2 cellular contexts compared by ENCODE assay signal in the genomic region with DNA sequence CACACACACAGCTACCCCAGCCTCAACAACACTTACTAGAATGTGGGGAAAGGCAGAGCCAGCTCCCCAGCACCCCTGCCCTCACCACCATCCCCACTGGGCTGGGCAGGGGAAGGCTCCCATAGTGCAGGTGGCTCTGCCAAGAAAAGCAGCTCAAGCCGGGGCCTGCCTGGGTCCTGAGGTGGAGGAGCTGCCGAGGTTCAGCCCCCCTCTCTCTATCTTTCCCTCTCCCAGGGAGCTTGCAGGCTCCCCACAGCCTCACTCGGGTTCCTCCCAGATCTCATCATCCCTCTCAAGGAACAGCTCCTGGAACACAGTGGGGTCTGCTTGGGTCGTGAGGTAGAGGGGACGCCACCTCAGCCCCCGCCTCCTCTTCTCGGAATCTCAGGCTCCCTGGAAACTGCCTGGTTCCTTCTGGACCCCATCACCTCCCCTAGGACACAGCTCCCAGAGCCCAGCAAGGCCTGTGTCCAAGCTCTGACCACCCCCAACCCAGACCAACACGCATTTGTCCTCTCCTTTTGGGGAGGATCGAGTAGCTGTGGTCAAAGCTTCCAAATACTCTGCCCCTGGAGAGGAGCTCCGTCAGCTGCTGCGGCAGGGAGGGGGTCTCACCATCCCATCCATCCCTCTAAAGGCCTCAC.
A peak's percentile ranks its signal among the peaks of the same experiment; 100 is the strongest.
TF ChIP-seq lines count a peak whose summit lies in the region.

No MANE protein-coding gene starts in this region.

TF ChIP-seq in HCT116, 20 proteins besides CTCF, POLR2A, EP300 and RAD21:
- TF ChIP-seq EZH2phosphoT487 (IDR thresholded peaks at IDR 0.05; ENCODE audit: borderline replicate concordance): no peak
- TF ChIP-seq SIN3A (IDR thresholded peaks at IDR 0.05; ENCODE audit: low read depth): no peak
- TF ChIP-seq YY1 (IDR thresholded peaks at IDR 0.05; ENCODE audit: extremely low read depth, insufficient replicate concordance, low read depth, low read length): no peak
- no peak for TF ChIP-seq ZNF274 (IDR thresholded peaks at IDR 0.05; ENCODE audit: low read depth, low read length)
- TF ChIP-seq EZH2 (IDR thresholded peaks at IDR 0.05): no peak
- TF ChIP-seq SP1 (IDR thresholded peaks at IDR 0.05; ENCODE audit: low read depth): no peak
- no peak for TF ChIP-seq EGR1 (IDR thresholded peaks at IDR 0.05; ENCODE audit: low read depth)
- TF ChIP-seq FOSL1 (IDR thresholded peaks at IDR 0.05; ENCODE audit: low read depth): no peak
- no peak for TF ChIP-seq TCF7L2 (IDR thresholded peaks at IDR 0.05; ENCODE audit: borderline replicate concordance, extremely low read depth, insufficient read depth, insufficient read length)
- TF ChIP-seq, protein P1, sequence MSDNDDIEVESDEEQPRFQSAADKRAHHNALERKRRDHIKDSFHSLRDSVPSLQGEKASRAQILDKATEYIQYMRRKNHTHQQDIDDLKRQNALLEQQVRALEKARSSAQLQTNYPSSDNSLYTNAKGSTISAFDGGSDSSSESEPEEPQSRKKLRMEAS (IDR thresholded peaks at IDR 0.05): no peak
- TF ChIP-seq, protein P2, sequence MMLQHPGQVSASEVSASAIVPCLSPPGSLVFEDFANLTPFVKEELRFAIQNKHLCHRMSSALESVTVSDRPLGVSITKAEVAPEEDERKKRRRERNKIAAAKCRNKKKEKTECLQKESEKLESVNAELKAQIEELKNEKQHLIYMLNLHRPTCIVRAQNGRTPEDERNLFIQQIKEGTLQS (IDR thresholded peaks at IDR 0.05): no peak
- TF ChIP-seq, protein P3, sequence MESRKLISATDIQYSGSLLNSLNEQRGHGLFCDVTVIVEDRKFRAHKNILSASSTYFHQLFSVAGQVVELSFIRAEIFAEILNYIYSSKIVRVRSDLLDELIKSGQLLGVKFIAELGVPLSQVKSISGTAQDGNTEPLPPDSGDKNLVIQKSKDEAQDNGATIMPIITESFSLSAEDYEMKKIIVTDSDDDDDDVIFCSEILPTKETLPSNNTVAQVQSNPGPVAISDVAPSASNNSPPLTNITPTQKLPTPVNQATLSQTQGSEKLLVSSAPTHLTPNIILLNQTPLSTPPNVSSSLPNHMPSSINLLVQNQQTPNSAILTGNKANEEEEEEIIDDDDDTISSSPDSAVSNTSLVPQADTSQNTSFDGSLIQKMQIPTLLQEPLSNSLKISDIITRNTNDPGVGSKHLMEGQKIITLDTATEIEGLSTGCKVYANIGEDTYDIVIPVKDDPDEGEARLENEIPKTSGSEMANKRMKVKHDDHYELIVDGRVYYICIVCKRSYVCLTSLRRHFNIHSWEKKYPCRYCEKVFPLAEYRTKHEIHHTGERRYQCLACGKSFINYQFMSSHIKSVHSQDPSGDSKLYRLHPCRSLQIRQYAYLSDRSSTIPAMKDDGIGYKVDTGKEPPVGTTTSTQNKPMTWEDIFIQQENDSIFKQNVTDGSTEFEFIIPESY (IDR thresholded peaks at IDR 0.05; ENCODE audit: extremely low read depth, insufficient replicate concordance, low read length): no peak
- TF ChIP-seq, protein P4, sequence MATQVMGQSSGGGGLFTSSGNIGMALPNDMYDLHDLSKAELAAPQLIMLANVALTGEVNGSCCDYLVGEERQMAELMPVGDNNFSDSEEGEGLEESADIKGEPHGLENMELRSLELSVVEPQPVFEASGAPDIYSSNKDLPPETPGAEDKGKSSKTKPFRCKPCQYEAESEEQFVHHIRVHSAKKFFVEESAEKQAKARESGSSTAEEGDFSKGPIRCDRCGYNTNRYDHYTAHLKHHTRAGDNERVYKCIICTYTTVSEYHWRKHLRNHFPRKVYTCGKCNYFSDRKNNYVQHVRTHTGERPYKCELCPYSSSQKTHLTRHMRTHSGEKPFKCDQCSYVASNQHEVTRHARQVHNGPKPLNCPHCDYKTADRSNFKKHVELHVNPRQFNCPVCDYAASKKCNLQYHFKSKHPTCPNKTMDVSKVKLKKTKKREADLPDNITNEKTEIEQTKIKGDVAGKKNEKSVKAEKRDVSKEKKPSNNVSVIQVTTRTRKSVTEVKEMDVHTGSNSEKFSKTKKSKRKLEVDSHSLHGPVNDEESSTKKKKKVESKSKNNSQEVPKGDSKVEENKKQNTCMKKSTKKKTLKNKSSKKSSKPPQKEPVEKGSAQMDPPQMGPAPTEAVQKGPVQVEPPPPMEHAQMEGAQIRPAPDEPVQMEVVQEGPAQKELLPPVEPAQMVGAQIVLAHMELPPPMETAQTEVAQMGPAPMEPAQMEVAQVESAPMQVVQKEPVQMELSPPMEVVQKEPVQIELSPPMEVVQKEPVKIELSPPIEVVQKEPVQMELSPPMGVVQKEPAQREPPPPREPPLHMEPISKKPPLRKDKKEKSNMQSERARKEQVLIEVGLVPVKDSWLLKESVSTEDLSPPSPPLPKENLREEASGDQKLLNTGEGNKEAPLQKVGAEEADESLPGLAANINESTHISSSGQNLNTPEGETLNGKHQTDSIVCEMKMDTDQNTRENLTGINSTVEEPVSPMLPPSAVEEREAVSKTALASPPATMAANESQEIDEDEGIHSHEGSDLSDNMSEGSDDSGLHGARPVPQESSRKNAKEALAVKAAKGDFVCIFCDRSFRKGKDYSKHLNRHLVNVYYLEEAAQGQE (IDR thresholded peaks at IDR 0.05; ENCODE audit: low read depth): no peak
- no peak for TF ChIP-seq JUND (IDR thresholded peaks at IDR 0.05)
- TF ChIP-seq CBX3 (IDR thresholded peaks at IDR 0.05; ENCODE audit: low read depth): no peak
- TF ChIP-seq ELF1 (IDR thresholded peaks at IDR 0.05; ENCODE audit: borderline replicate concordance, low read depth): no peak
- no peak for TF ChIP-seq POLR2AphosphoS5 (IDR thresholded peaks at IDR 0.05; ENCODE audit: low read depth, low read length)
- TF ChIP-seq SRF (IDR thresholded peaks at IDR 0.05; ENCODE audit: low read depth): no peak

TF ChIP-seq in HepG2, 621 proteins besides CTCF, POLR2A, EP300 and RAD21:
- TF ChIP-seq MYC (CRISPR knock-in tag; IDR thresholded peaks at IDR 0.05; ENCODE audit: borderline replicate concordance) (0 out of 2 replicates have a peak, but pooled peaks have one; percentile 46), FOXJ3 (CRISPR knock-in tag; IDR thresholded peaks at IDR 0.05; ENCODE audit: borderline replicate concordance) (no peak), ZNF891 (CRISPR knock-in tag; IDR thresholded peaks at IDR 0.05) (peak; percentile 23; the same call in 1 of the 2 replicates), ZNF788 (CRISPR knock-in tag; IDR thresholded peaks at IDR 0.05; ENCODE audit: borderline replicate concordance) (peak; percentile 23; the same call in 1 of the 2 replicates), GATA4 (IDR thresholded peaks at IDR 0.05; ENCODE audit: borderline replicate concordance, low read depth) (0 out of 2 replicates have a peak, but pooled peaks have one; percentile 19), SALL1 (CRISPR knock-in tag; IDR thresholded peaks at IDR 0.05) (peak; percentile 3; the same call in 1 of the 2 replicates), ZNF546 (CRISPR knock-in tag; conservative IDR thresholded peaks at IDR 0.05) (0 out of 2 replicates have a peak, but pooled peaks have one; percentile 28), ARID2 (CRISPR knock-in tag; IDR thresholded peaks at IDR 0.05; ENCODE audit: borderline replicate concordance) (no peak), SNAI1 (CRISPR knock-in tag; IDR thresholded peaks at IDR 0.05; ENCODE audit: borderline replicate concordance) (no peak), ZNF501 (CRISPR knock-in tag; IDR thresholded peaks at IDR 0.05) (no peak; the same call in 1 of the 2 replicates), ZBTB42 (CRISPR knock-in tag; IDR thresholded peaks at IDR 0.05) (0 out of 2 replicates have a peak, but pooled peaks have one; percentile 77), SIX1 (CRISPR knock-in tag; IDR thresholded peaks at IDR 0.05; ENCODE audit: borderline replicate concordance) (no peak), BORCS8-MEF2B (CRISPR knock-in tag; IDR thresholded peaks at IDR 0.05) (0 out of 2 replicates have a peak, but pooled peaks have one; percentile 13), KDM5B (CRISPR knock-in tag; IDR thresholded peaks at IDR 0.05; ENCODE audit: borderline replicate concordance) (0 out of 2 replicates have a peak, but pooled peaks have one; percentile 8), HES4 (CRISPR knock-in tag; IDR thresholded peaks at IDR 0.05; ENCODE audit: borderline replicate concordance) (no peak), TBX2 (CRISPR knock-in tag; IDR thresholded peaks at IDR 0.05; ENCODE audit: borderline replicate concordance) (no peak; the same call in 1 of the 2 replicates), SMAD1 (CRISPR knock-in tag; IDR thresholded peaks at IDR 0.05; ENCODE audit: borderline replicate concordance, low read depth) (0 out of 2 replicates have a peak, but pooled peaks have one; percentile 11), POLR2G (IDR thresholded peaks at IDR 0.05; ENCODE audit: low read depth, low read length) (0 out of 2 replicates have a peak, but pooled peaks have one; percentile 8), ZBTB7A (CRISPR knock-in tag; IDR thresholded peaks at IDR 0.05) (0 out of 2 replicates have a peak, but pooled peaks have one; percentile 12), FOXC1 (CRISPR knock-in tag; IDR thresholded peaks at IDR 0.05; ENCODE audit: borderline replicate concordance) (peak; percentile 28; the same call in 1 of the 2 replicates), ZBTB20 (CRISPR knock-in tag; IDR thresholded peaks at IDR 0.05; ENCODE audit: borderline replicate concordance, low read depth) (no peak), RFXAP (CRISPR knock-in tag; IDR thresholded peaks at IDR 0.05; ENCODE audit: borderline replicate concordance) (0 out of 2 replicates have a peak, but pooled peaks have one; percentile 33)
- TF ChIP-seq, protein P5, sequence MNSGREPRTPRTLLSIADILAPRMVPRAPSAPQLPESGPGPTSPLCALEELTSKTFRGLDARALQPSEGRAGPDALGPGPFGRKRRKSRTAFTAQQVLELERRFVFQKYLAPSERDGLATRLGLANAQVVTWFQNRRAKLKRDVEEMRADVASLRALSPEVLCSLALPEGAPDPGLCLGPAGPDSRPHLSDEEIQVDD (CRISPR knock-in tag; IDR thresholded peaks at IDR 0.05; ENCODE audit: borderline replicate concordance): 0 out of 2 replicates have a peak, but pooled peaks have one; percentile 19
- TF ChIP-seq, protein P6, sequence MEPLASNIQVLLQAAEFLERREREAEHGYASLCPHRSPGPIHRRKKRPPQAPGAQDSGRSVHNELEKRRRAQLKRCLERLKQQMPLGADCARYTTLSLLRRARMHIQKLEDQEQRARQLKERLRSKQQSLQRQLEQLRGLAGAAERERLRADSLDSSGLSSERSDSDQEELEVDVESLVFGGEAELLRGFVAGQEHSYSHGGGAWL (CRISPR knock-in tag; IDR thresholded peaks at IDR 0.05): 0 out of 2 replicates have a peak, but pooled peaks have one; percentile 18
- TF ChIP-seq, protein P7, sequence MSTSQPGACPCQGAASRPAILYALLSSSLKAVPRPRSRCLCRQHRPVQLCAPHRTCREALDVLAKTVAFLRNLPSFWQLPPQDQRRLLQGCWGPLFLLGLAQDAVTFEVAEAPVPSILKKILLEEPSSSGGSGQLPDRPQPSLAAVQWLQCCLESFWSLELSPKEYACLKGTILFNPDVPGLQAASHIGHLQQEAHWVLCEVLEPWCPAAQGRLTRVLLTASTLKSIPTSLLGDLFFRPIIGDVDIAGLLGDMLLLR (CRISPR knock-in tag; IDR thresholded peaks at IDR 0.05): no peak
- TF ChIP-seq, protein P8, sequence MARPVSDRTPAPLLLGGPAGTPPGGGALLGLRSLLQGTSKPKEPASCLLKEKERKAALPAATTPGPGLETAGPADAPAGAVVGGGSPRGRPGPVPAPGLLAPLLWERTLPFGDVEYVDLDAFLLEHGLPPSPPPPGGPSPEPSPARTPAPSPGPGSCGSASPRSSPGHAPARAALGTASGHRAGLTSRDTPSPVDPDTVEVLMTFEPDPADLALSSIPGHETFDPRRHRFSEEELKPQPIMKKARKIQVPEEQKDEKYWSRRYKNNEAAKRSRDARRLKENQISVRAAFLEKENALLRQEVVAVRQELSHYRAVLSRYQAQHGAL (CRISPR knock-in tag; IDR thresholded peaks at IDR 0.05; ENCODE audit: not compliant biosample characterization): no peak
- TF ChIP-seq, protein P9, sequence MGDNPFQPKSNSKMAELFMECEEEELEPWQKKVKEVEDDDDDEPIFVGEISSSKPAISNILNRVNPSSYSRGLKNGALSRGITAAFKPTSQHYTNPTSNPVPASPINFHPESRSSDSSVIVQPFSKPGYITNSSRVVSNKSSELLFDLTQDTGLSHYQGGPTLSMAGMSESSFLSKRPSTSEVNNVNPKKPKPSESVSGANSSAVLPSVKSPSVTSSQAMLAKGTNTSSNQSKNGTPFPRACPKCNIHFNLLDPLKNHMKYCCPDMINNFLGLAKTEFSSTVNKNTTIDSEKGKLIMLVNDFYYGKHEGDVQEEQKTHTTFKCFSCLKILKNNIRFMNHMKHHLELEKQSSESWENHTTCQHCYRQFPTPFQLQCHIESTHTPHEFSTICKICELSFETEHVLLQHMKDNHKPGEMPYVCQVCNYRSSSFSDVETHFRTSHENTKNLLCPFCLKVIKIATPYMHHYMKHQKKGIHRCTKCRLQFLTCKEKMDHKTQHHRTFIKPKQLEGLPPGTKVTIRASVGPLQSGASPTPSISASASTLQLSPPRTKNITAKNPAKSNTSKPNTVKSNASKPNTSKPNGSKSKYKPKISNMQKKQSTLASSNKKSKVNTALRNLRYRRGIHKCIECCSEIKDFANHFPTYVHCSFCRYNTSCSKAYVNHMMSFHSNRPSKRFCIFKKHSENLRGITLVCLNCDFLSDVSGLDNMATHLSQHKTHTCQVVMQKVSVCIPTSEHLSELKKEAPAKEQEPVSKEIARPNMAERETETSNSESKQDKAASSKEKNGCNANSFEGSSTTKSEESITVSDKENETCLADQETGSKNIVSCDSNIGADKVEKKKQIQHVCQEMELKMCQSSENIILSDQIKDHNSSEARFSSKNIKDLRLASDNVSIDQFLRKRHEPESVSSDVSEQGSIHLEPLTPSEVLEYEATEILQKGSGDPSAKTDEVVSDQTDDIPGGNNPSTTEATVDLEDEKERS (CRISPR knock-in tag; IDR thresholded peaks at IDR 0.05): no peak
TF ChIP-seq in HepG2: peak in this region for 16.
